16 cellular contexts compared by ENCODE assay signal in genomic region chr15:31005660-31006059, GRCh38.
"Had no signal": no experiment of that assay in that cellular context is flagged by ENCODE, and none has a peak within 500 bp of the region (broad histone marks: within the 10 kb centered on the region; RNA-seq: fewer than 3 reads in every experiment).

No MANE protein-coding gene starts in this region.

- ATAC-seq: effector memory CD8-positive, alpha-beta T cell; gastroesophageal sphincter; sciatic nerve; stimulated activated naive CD8-positive, alpha-beta T cell treated with anti-CD3 and anti-CD28 coated beads, Interleukin-15, Interleukin-2, amounts not matched to agents 100 U/mL and 50 U/mL, for 24 hours; WTC11 had no signal

- H3K27ac ChIP-seq: gastroesophageal sphincter, prostate gland, upper lobe of left lung had no signal

- H3K9me3 Mint-ChIP-seq: activated naive CD4-positive, alpha-beta T cell treated with anti-CD3 and anti-CD28 coated beads, Interleukin-2, amount 50 U/mL, for 24 hours; activated T-helper 2 cell treated with anti-CD3 and anti-CD28 coated beads, Interferon-gamma antibody, Interleukin-2, Interleukin-4, amounts not matched to agents 10 μg/mL and 5 μg/mL and 100 μg/mL, durations not matched to agents 14 hours and 24 hours and 36 hours; effector memory CD8-positive, alpha-beta T cell; WTC11 had no signal

- H3K4me1 ChIP-seq: gastroesophageal sphincter, prostate gland had no signal

- DNase-seq: activated CD4-positive, alpha-beta T cell treated with anti-CD3 and anti-CD28 coated beads, Interleukin-2, amount 10 ng/mL, durations not matched to agents 24 days and 14 days; activated T-cell treated with anti-CD3 and anti-CD28 coated beads for 4 hours; amygdala; effector memory CD8-positive, alpha-beta T cell; kidney; nucleus accumbens; stimulated activated CD4-positive, alpha-beta T cell treated with anti-CD3 and anti-CD28 coated beads, Interleukin-2, amount 100 ng/mL, for 24 hours; stimulated activated naive CD8-positive, alpha-beta T cell treated with anti-CD3 and anti-CD28 coated beads, Interleukin-15, Interleukin-2, amounts not matched to agents 100 U/mL and 50 U/mL, for 24 hours; upper lobe of left lung had no signal

- H3K27me3 ChIP-seq: upper lobe of left lung had no signal

- H3K4me3 Mint-ChIP-seq: activated CD4-positive, alpha-beta T cell treated with anti-CD3 and anti-CD28 coated beads, Interleukin-2, amount 10 ng/mL, durations not matched to agents 24 days and 14 days; activated naive CD4-positive, alpha-beta T cell treated with anti-CD3 and anti-CD28 coated beads, Interleukin-2, amount 50 U/mL, for 24 hours; brain; effector memory CD8-positive, alpha-beta T cell; WTC11 had no signal

- H3K36me3 Mint-ChIP-seq: activated naive CD4-positive, alpha-beta T cell treated with anti-CD3 and anti-CD28 coated beads, Interleukin-2, amount 50 U/mL, for 24 hours; brain; WTC11 had no signal

- H3K36me3 ChIP-seq: gastroesophageal sphincter, prostate gland, upper lobe of left lung had no signal

- H3K4me3 ChIP-seq: gastroesophageal sphincter, prostate gland, upper lobe of left lung had no signal

- H3K27ac Mint-ChIP-seq: activated CD4-positive, alpha-beta T cell treated with anti-CD3 and anti-CD28 coated beads, Interleukin-2, amount 10 ng/mL, durations not matched to agents 24 days and 14 days; activated T-helper 2 cell treated with anti-CD3 and anti-CD28 coated beads, Interferon-gamma antibody, Interleukin-2, Interleukin-4, amounts not matched to agents 10 μg/mL and 5 μg/mL and 100 μg/mL, durations not matched to agents 14 hours and 24 hours and 36 hours; effector memory CD8-positive, alpha-beta T cell; WTC11 had no signal

- H3K9me3 ChIP-seq: gastroesophageal sphincter, prostate gland, upper lobe of left lung had no signal
